Comparison of ENCODE assay signal across 15 cellular contexts in the genomic region with DNA sequence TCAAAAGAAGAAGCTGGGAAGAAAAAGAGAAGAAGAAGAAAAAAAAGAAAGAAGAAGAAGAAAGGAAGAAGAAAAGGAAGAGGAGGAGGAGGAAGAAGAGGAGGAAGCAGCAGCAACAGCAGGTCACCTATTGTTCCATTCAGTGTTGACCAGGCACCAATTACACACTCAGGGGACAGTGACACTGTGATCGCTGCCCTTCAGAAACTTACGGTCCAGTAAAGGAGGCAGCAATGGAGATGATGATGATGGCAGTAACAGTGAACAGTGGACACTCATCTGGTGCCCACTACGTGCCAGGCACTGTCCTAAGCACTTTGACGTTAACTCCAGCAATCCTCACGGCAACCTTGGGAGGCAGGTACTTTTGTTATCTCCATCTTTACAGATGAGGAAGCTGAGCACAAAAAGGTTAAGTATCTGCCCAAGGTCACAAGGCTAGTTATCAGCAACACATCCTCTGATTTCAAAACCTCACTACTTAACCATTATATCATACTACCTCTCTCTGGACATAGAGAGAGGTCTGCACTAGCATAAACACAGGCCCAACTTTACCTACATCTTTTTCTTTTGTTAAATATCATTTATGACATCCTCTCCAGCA.
"Had no signal": no experiment of that assay in that cellular context is flagged by ENCODE, and none has a peak within 500 bp of the region (broad histone marks: within the 10 kb centered on the region; RNA-seq: fewer than 3 reads in every experiment).

No MANE protein-coding gene starts in this region.

- H3K27me3 ChIP-seq: cardiac muscle cell, esophagus squamous epithelium, stomach, uterus had no signal

- H3K27ac Mint-ChIP-seq: activated naive CD4-positive, alpha-beta T cell treated with anti-CD3 and anti-CD28 coated beads for 36 hours; activated T-helper 2 cell treated with anti-CD3 and anti-CD28 coated beads, Interferon-gamma antibody, Interleukin-2, Interleukin-4, amounts not matched to agents 10 μg/mL and 5 μg/mL and 100 μg/mL, durations not matched to agents 14 hours and 24 hours and 36 hours had no signal

- H3K4me3 Mint-ChIP-seq: activated naive CD4-positive, alpha-beta T cell treated with anti-CD3 and anti-CD28 coated beads for 36 hours; neural crest cell had no signal

- DNase-seq: activated CD4-positive, alpha-beta T cell treated with anti-CD3 and anti-CD28 coated beads, Interleukin-2, amount 50 U/mL, for 4 hours; activated naive CD4-positive, alpha-beta T cell treated with anti-CD3 and anti-CD28 coated beads for 36 hours; activated T-cell treated with anti-CD3 and anti-CD28 coated beads, Interleukin-2, amount 50 U/mL, for 1 hour; esophagus squamous epithelium; hypothalamus; kidney; psoas muscle; stimulated activated CD4-positive, alpha-beta T cell treated with anti-CD3 and anti-CD28 coated beads, Interleukin-1b, Interleukin-23, amount 100 ng/mL, for 48 hours; stomach; SW 1271; uterus had no signal

- H3K36me3 ChIP-seq: cardiac muscle cell, stomach, uterus had no signal

- H3K4me1 ChIP-seq: uterus had no signal

- H3K27ac ChIP-seq: cardiac muscle cell, esophagus squamous epithelium, psoas muscle, uterus had no signal

- H3K9me3 Mint-ChIP-seq: activated naive CD4-positive, alpha-beta T cell treated with anti-CD3 and anti-CD28 coated beads for 36 hours; activated T-helper 2 cell treated with anti-CD3 and anti-CD28 coated beads, Interferon-gamma antibody, Interleukin-2, Interleukin-4, amounts not matched to agents 10 μg/mL and 5 μg/mL and 100 μg/mL, durations not matched to agents 14 hours and 24 hours and 36 hours; neural crest cell had no signal

- H3K9me3 ChIP-seq: esophagus squamous epithelium, psoas muscle, stomach, uterus had no signal

- ATAC-seq: activated CD4-positive, CD25-positive, alpha-beta regulatory T cell treated with anti-CD3 and anti-CD28 coated beads, Interleukin-2, amount 50 U/mL, for 24 hours; psoas muscle had no signal

- H3K4me3 ChIP-seq: cardiac muscle cell, esophagus squamous epithelium, psoas muscle, stomach, uterus had no signal
